ENCODE assay signal across 1 cellular context in genomic region chr12:56124133-56124532, GRCh38.
TF ChIP-seq lines count a peak whose summit lies in the region.

No MANE protein-coding gene starts in this region.

TF ChIP-seq in HepG2, 621 proteins besides CTCF, POLR2A, EP300 and RAD21:
- no peak for TF ChIP-seq HOXA9 (CRISPR knock-in tag; IDR thresholded peaks at IDR 0.05; ENCODE audit: borderline replicate concordance)
- peak; percentile 87 for TF ChIP-seq ZNF646 (CRISPR knock-in tag; IDR thresholded peaks at IDR 0.05)
- TF ChIP-seq ZNF589 (CRISPR knock-in tag; conservative IDR thresholded peaks at IDR 0.05): no peak
- TF ChIP-seq TOE1 (CRISPR knock-in tag; IDR thresholded peaks at IDR 0.05): no peak
- no peak for TF ChIP-seq ZFP82 (CRISPR knock-in tag; IDR thresholded peaks at IDR 0.05; ENCODE audit: borderline replicate concordance)
- TF ChIP-seq TAF15 (IDR thresholded peaks at IDR 0.05; ENCODE audit: low read depth, low read length, poor library complexity, severe bottlenecking): no peak
- TF ChIP-seq ZNF713 (CRISPR knock-in tag; IDR thresholded peaks at IDR 0.05): no peak
- peak; percentile 29; the same call in 1 of the 2 replicates for TF ChIP-seq HMG20A (CRISPR knock-in tag; IDR thresholded peaks at IDR 0.05; ENCODE audit: borderline replicate concordance)
- TF ChIP-seq TRIM24 (CRISPR knock-in tag; IDR thresholded peaks at IDR 0.05): no peak
- TF ChIP-seq FOXP1 (IDR thresholded peaks at IDR 0.05): no peak
- TF ChIP-seq FOXP1 (CRISPR knock-in tag; IDR thresholded peaks at IDR 0.05): peak; percentile 24; the same call in 1 of the 2 replicates
- TF ChIP-seq NFE2 (CRISPR knock-in tag; IDR thresholded peaks at IDR 0.05): no peak
- no peak for TF ChIP-seq ARID2 (CRISPR knock-in tag; IDR thresholded peaks at IDR 0.05; ENCODE audit: borderline replicate concordance)
- TF ChIP-seq MAX (IDR thresholded peaks at IDR 0.05): no peak
- peak; percentile 15; the same call in 1 of the 2 replicates for TF ChIP-seq FOXP4 (CRISPR knock-in tag; IDR thresholded peaks at IDR 0.05)
- no peak for TF ChIP-seq PLSCR1 (CRISPR knock-in tag; IDR thresholded peaks at IDR 0.05; ENCODE audit: borderline replicate concordance)
